In the genomic region with DNA sequence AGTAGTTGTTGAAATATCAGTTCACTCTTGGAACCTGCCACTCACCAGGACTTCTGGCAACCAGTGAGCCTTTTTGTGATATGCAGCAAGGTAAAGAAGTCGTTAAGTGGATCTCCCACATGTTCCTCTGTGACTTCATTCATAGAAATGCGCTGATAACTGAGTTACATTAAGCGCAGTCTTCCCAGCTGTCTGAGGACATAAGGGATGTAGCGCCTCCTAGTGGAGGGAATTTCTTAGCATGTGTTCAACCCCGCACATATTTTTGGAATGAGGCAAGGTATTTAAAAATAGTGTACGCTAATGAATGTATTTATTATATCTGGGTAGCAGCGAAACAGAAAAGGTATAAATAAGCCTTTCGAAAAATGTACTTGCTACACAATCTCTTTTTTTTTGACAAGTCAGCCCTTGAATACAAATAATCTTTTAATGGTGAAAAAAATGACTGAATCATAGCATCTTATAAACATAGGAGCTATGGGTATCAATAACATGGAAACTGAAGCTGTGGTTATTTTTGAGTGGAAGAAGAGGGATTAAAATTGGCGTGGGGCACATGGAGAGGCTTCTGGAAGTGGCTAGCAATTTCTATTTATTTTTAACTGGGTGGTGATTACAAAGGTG, we compare ENCODE assay signal across 8 cellular contexts. TPM values are rescaled to one million over a fixed set of nuclear protein-coding genes. Genes with fewer than 3 reads are reported as not detected.
DNase-seq lines count a peak whose midpoint lies in the region; ATAC-seq and TF ChIP-seq lines count a peak whose summit lies in the region.

No MANE protein-coding gene starts in this region.

- no peaks in the 10 kb centered on the region for H3K36me3 Mint-ChIP-seq in MCF 10A (ENCODE audit: insufficient read depth, unreplicated experiment)

- H3K27me3 Mint-ChIP-seq in MCF 10A (ENCODE audit: insufficient read depth, unreplicated experiment): no peaks in the 10 kb centered on the region

- TF ChIP-seq CTCF in Panc1 (IDR thresholded peaks at IDR 0.05) (peak; percentile 70), MCF 10A (IDR thresholded peaks at IDR 0.05; ENCODE audit: unreplicated experiment) (peak; percentile 84)

- no peaks in the 10 kb centered on the region for H3K4me1 ChIP-seq in Panc1 (ENCODE audit: control insufficient read depth, insufficient read depth, low read length)

- peak; percentile 73 for ATAC-seq in GM21529 (IDR thresholded peaks at IDR 0.05; ENCODE audit: unreplicated experiment)
- ATAC-seq in Panc1: no peak
- no peak for ATAC-seq in GM18858 (IDR thresholded peaks at IDR 0.05; ENCODE audit: unreplicated experiment)

- H3K27me3 ChIP-seq in MG63: no peaks in the 10 kb centered on the region
- H3K27me3 ChIP-seq in Panc1 (ENCODE audit: control insufficient read depth, insufficient read depth, low read length): no peaks in the 10 kb centered on the region

- CTCF ChIA-PET in Panc1 (lab: Charles Lee) (no interaction called here), MCF 10A (lab: Yijun Ruan, JAX) (interaction anchor here (0.6 to 8.3 kb wide), 32 partner anchors 9 to 509 kb away, joined by 3 to 147 read pairs (median 4); no protein-coding TSS in a partner anchor)

- H3K4me3 ChIP-seq in MG63 (no peak overlapping the region), Panc1 (ENCODE audit: low read depth in 2 of 2, low read length in 2 of 2) (no peak overlapping the region)

- no peak overlapping the region for H3K4me3 Mint-ChIP-seq in MCF 10A (ENCODE audit: unreplicated experiment)

- DNase-seq in DMS53 (lab: John Stamatoyannopoulos, UW) (peak; percentile 92), MG63 (peak; percentile 60), Panc1 (ENCODE audit: low read depth, low spot score) (peak; percentile 69), MCF 10A (ENCODE audit: unreplicated experiment) (peak; percentile 91), iris pigment epithelial cell (ENCODE audit: low read depth) (peak; percentile 97)
- peak; percentile 59 to 60 for DNase-seq in stimulated activated CD4-positive, alpha-beta T cell treated with anti-CD3 and anti-CD28 coated beads, Interleukin-2, amount 100 ng/mL, for 48 hours

- in situ Hi-C loops in Panc1 (cut with HindIII; ENCODE audit: low pct_unique_long_range_greater_than_20kb, low sequenced_read_pairs): no loop called here

- H3K4me1 Mint-ChIP-seq in MCF 10A (ENCODE audit: insufficient read depth, unreplicated experiment): no peaks in the 10 kb centered on the region

- H3K27ac Mint-ChIP-seq in MCF 10A (ENCODE audit: low read depth, unreplicated experiment): no peak overlapping the region

- no peaks in the 10 kb centered on the region; the same call in none of the 2 replicates for H3K9me3 ChIP-seq in MG63
- H3K9me3 ChIP-seq in Panc1 (ENCODE audit: control insufficient read depth, insufficient read depth, low read depth, low read length): no peaks in the 10 kb centered on the region

- no TSS peak for BruUV-seq in Panc1 (replicated peaks; lab: Mats Ljungman, UMichigan)
- no TSS peak for BruUV-seq in MCF 10A (replicated peaks; lab: Mats Ljungman, UMichigan)

- POLR2A ChIA-PET in Panc1 (lab: Charles Lee) (no interaction called here), MCF 10A (lab: Yijun Ruan, JAX) (interaction anchor here (0.7 to 2.6 kb wide), 6 partner anchors 19 to 244 kb away, joined by 3 to 16 read pairs (median 4); no protein-coding TSS in a partner anchor)

- no peak overlapping the region for H3K27ac ChIP-seq in Panc1 (ENCODE audit: low read length)

- H3K9me3 Mint-ChIP-seq in MCF 10A (ENCODE audit: unreplicated experiment): no peaks in the 10 kb centered on the region

- intact Hi-C loops in Panc1 (cut with micrococcal nuclease; ENCODE audit: unreplicated experiment): loop anchor here (5.0 kb wide), 1 partner anchor 241 kb away; no protein-coding TSS in a partner anchor
- intact Hi-C loops in MCF 10A (cut with micrococcal nuclease): loop anchor here (1.0 to 5.0 kb wide), 4 partner anchors 165 to 376 kb away; no protein-coding TSS in a partner anchor

- no peaks in the 10 kb centered on the region for H3K36me3 ChIP-seq in MG63
- no peaks in the 10 kb centered on the region for H3K36me3 ChIP-seq in Panc1 (ENCODE audit: control insufficient read depth, insufficient read depth, low read length)

RNA-seq across cellular contexts. Expression of a gene that starts 38.0 kb away (rescaled TPM):
- 0.07 and 0.56 TPM in 2 replicates for total RNA-seq in MG63 (2014; rRNA removed; shearing (Covaris generic); ENCODE audit: low replicate concordance)
- total RNA-seq in Panc1 (2021; ENCODE audit: unreplicated experiment) (0.44 TPM), MCF 10A (2022) (5.3 and 9.1 TPM in 2 replicates)
- 0.21 TPM for polyA plus RNA-seq in Panc1 (2012; ENCODE audit: insufficient read length)
